In the genomic region with DNA sequence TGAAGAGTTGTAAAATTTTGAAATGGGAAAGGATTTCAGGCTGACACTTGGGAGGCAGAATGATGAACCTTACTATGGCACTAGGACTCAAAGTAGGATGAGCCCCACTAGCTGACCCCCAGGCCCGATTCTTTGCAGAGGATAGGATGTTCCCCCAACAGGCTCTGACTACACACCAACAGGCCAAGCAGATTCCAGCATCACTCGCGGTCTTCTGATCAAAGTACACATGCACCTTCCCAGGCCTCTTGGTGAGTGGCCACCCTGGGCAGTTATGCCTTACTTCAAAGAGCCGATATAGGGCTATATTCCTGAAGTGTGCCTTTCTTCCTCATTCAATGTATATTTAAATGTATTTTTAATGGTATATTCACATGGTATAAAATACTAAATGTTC, we compare ENCODE assay signal across 26 cellular contexts.
"Had no signal": no experiment of that assay in that cellular context is flagged by ENCODE, and none has a peak within 500 bp of the region (broad histone marks: within the 10 kb centered on the region; RNA-seq: fewer than 3 reads in every experiment).

No MANE protein-coding gene starts in this region.

- H3K4me1 Mint-ChIP-seq: activated naive CD4-positive, alpha-beta T cell treated with anti-CD3 and anti-CD28 coated beads, Interleukin-2, amount 50 U/mL, for 24 hours; activated naive CD8-positive, alpha-beta T cell treated with anti-CD3 and anti-CD28 coated beads, Interleukin-2, amount 50 U/mL, for 24 hours had no signal

- H3K27me3 ChIP-seq: ascending aorta, body of pancreas, MG63, Peyer's patch, SJSA1 had no signal

- H3K9me3 ChIP-seq: ascending aorta, body of pancreas, MG63, Peyer's patch, SJSA1 had no signal

- H3K27me3 Mint-ChIP-seq: activated CD8-positive, alpha-beta T cell treated with anti-CD3 and anti-CD28 coated beads for 36 hours; activated naive CD4-positive, alpha-beta T cell treated with anti-CD3 and anti-CD28 coated beads, Interleukin-2, amount 50 U/mL, for 24 hours; activated naive CD8-positive, alpha-beta T cell treated with anti-CD3 and anti-CD28 coated beads, Interleukin-2, amount 50 U/mL, for 24 hours had no signal

- H3K27ac Mint-ChIP-seq: activated CD8-positive, alpha-beta T cell treated with anti-CD3 and anti-CD28 coated beads for 36 hours; activated naive CD4-positive, alpha-beta T cell treated with anti-CD3 and anti-CD28 coated beads, Interleukin-2, amount 50 U/mL, for 24 hours; activated naive CD8-positive, alpha-beta T cell treated with anti-CD3 and anti-CD28 coated beads, Interleukin-2, amount 50 U/mL, for 24 hours had no signal

- H3K36me3 ChIP-seq: ascending aorta, MG63, Peyer's patch, SJSA1 had no signal

- H3K4me1 ChIP-seq: ascending aorta, body of pancreas, Peyer's patch, SJSA1 had no signal

- H3K9me3 Mint-ChIP-seq: activated CD8-positive, alpha-beta T cell treated with anti-CD3 and anti-CD28 coated beads for 36 hours; activated naive CD4-positive, alpha-beta T cell treated with anti-CD3 and anti-CD28 coated beads, Interleukin-2, amount 50 U/mL, for 24 hours; activated naive CD8-positive, alpha-beta T cell treated with anti-CD3 and anti-CD28 coated beads, Interleukin-2, amount 50 U/mL, for 24 hours had no signal

- H3K4me3 ChIP-seq: ascending aorta, body of pancreas, MG63, Peyer's patch, SJSA1 had no signal

- H3K27ac ChIP-seq: ascending aorta, body of pancreas, KMS-11, Peyer's patch, RWPE1, SJSA1 had no signal

- H3K4me3 Mint-ChIP-seq: activated CD8-positive, alpha-beta T cell treated with anti-CD3 and anti-CD28 coated beads for 36 hours; activated naive CD4-positive, alpha-beta T cell treated with anti-CD3 and anti-CD28 coated beads, Interleukin-2, amount 50 U/mL, for 24 hours; activated naive CD8-positive, alpha-beta T cell treated with anti-CD3 and anti-CD28 coated beads, Interleukin-2, amount 50 U/mL, for 24 hours had no signal

- DNase-seq: activated CD4-positive, alpha-beta T cell treated with anti-CD3 and anti-CD28 coated beads for 4 hours; activated CD8-positive, alpha-beta memory T cell treated with anti-CD3 and anti-CD28 coated beads, Interleukin-2, amount 50 U/mL, for 4 hours; activated CD8-positive, alpha-beta T cell treated with anti-CD3 and anti-CD28 coated beads for 36 hours; activated naive CD8-positive, alpha-beta T cell treated with anti-CD3 and anti-CD28 coated beads, Interleukin-2, amount 50 U/mL, for 24 hours; activated T-cell treated with anti-CD3 and anti-CD28 coated beads, Interleukin-2, amount 50 U/mL, for 1 hour; amniotic stem cell; MG63; MV-4-11; NCI-H1105; NCI-H1436; NCI-H1694 treated with DMSO at 0.1 percent for 48 hours; NCI-H2029 treated with DMSO at 0.1 percent for 48 hours; NCI-H345; NCI-H510A; NCI-H526 treated with DMSO at 0.1 percent for 48 hours; NCI-H82; Peyer's patch; SHP77; SW 1271 had no signal

- ATAC-seq: activated CD4-positive, CD25-positive, alpha-beta regulatory T cell treated with anti-CD3 and anti-CD28 coated beads, Interleukin-2, amount 50 U/mL, for 24 hours; activated CD8-positive, alpha-beta T cell treated with anti-CD3 and anti-CD28 coated beads for 36 hours; activated naive CD8-positive, alpha-beta T cell treated with anti-CD3 and anti-CD28 coated beads, Interleukin-2, amount 50 U/mL, for 24 hours; body of pancreas had no signal
